In the genomic region with DNA sequence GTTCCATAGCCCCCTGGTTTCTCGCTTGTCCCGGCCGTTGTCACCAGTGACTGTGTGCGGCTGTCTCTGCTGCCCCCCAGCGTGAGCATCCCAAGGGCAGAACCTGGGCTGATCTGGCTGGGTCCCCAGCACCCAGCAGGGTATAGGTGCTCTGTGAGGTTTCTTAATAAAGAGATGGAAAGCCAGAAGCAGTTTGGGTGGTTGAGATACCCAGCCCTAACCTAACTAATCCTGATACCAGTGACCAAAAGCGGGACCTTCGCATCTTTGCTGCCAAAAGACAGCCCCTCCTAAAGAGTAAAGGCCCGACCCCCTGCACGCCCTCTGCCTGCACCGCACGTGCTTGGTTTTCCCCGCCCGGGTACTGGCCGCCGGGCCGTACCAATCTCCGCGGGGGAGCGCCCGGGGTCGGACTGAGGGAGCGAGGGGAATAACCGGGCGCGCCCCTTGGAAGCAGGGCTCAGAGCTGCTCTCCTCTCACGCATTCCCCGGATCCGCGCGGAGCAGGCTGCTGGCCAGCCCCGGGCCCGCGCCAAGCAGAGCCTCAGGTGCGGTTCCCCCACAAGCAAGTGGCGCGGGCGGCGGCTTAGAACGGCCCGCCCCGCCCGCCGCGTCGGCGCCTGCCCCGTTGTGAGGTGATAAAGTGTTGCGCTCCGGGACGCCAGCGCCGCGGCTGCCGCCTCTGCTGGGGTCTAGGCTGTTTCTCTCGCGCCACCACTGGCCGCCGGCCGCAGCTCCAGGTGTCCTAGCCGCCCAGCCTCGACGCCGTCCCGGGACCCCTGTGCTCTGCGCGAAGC, we compare ENCODE assay signal across 1 cellular context.
TF ChIP-seq lines count a peak whose summit lies in the region.

A gene with protein sequence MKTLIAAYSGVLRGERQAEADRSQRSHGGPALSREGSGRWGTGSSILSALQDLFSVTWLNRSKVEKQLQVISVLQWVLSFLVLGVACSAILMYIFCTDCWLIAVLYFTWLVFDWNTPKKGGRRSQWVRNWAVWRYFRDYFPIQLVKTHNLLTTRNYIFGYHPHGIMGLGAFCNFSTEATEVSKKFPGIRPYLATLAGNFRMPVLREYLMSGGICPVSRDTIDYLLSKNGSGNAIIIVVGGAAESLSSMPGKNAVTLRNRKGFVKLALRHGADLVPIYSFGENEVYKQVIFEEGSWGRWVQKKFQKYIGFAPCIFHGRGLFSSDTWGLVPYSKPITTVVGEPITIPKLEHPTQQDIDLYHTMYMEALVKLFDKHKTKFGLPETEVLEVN (plus strand): TSS at position 667 of the 797 bp plus-strand sequence. CDS start 214 bp downstream, outside the sequence.

TF ChIP-seq in HepG2, 621 proteins besides CTCF, POLR2A, EP300 and RAD21 (continued from another document and continues in another):
- TF ChIP-seq, protein P1, sequence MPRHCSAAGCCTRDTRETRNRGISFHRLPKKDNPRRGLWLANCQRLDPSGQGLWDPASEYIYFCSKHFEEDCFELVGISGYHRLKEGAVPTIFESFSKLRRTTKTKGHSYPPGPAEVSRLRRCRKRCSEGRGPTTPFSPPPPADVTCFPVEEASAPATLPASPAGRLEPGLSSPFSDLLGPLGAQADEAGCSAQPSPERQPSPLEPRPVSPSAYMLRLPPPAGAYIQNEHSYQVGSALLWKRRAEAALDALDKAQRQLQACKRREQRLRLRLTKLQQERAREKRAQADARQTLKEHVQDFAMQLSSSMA (CRISPR knock-in tag; IDR thresholded peaks at IDR 0.05), result peak; percentile 82; the same call in 1 of the 2 replicates
- TF ChIP-seq TCF12 (IDR thresholded peaks at IDR 0.05) (no peak), TCF12 (CRISPR knock-in tag; IDR thresholded peaks at IDR 0.05) (0 out of 2 replicates have a peak, but pooled peaks have one; percentile 48), RBM39 (IDR thresholded peaks at IDR 0.05; ENCODE audit: low read depth, low read length, poor library complexity, severe bottlenecking) (peak; percentile 66), SAFB2 (CRISPR knock-in tag; IDR thresholded peaks at IDR 0.05; ENCODE audit: borderline replicate concordance, low read depth) (peak; percentile 31; the same call in 1 of the 2 replicates), SOX13 (IDR thresholded peaks at IDR 0.05) (no peak), SOX13 (CRISPR knock-in tag; conservative IDR thresholded peaks at IDR 0.05 in 1 of 2, IDR thresholded peaks at IDR 0.05 in 1 of 2) (peak in 1 of 2 experiments; percentile 3; a peak in 1 of 4 replicates), ATF7 (IDR thresholded peaks at IDR 0.05) (peak; percentile 82), ATF7 (CRISPR knock-in tag; IDR thresholded peaks at IDR 0.05) (no peak), HOXA3 (CRISPR knock-in tag; IDR thresholded peaks at IDR 0.05) (peak; percentile 63; the same call in 1 of the 2 replicates), GLI4 (CRISPR knock-in tag; IDR thresholded peaks at IDR 0.05; ENCODE audit: borderline replicate concordance) (peak; percentile 92; the same call in 1 of the 2 replicates), PAF1 (CRISPR knock-in tag; IDR thresholded peaks at IDR 0.05) (no peak), ZNF329 (CRISPR knock-in tag; IDR thresholded peaks at IDR 0.05; ENCODE audit: low read depth) (0 out of 2 replicates have a peak, but pooled peaks have one; percentile 56), TRIM24 (CRISPR knock-in tag; IDR thresholded peaks at IDR 0.05) (no peak), TCF7 (IDR thresholded peaks at IDR 0.05; ENCODE audit: low read depth) (no peak), XBP1 (CRISPR knock-in tag; IDR thresholded peaks at IDR 0.05) (no peak), ETV5 (CRISPR knock-in tag; IDR thresholded peaks at IDR 0.05; ENCODE audit: borderline replicate concordance) (no peak), ZNF160 (CRISPR knock-in tag; IDR thresholded peaks at IDR 0.05) (peak; percentile 80), ZNF670 (CRISPR knock-in tag; IDR thresholded peaks at IDR 0.05; ENCODE audit: borderline replicate concordance) (peak; percentile 62; the same call in 1 of the 2 replicates), DNMT3B (CRISPR knock-in tag; conservative IDR thresholded peaks at IDR 0.05) (no peak), CHD4 (IDR thresholded peaks at IDR 0.05; ENCODE audit: borderline replicate concordance, low read length) (peak; percentile 78; the same call in 1 of the 2 replicates), ZNF569 (CRISPR knock-in tag; IDR thresholded peaks at IDR 0.05; ENCODE audit: borderline replicate concordance) (0 out of 2 replicates have a peak, but pooled peaks have one; percentile 31), MYC (CRISPR knock-in tag; IDR thresholded peaks at IDR 0.05; ENCODE audit: borderline replicate concordance) (peak; percentile 97), KLF15 (CRISPR knock-in tag; IDR thresholded peaks at IDR 0.05; ENCODE audit: borderline replicate concordance) (0 out of 2 replicates have a peak, but pooled peaks have one; percentile 65), ZNF335 (CRISPR knock-in tag; IDR thresholded peaks at IDR 0.05) (no peak; the same call in 1 of the 2 replicates), TBX3 (IDR thresholded peaks at IDR 0.05; ENCODE audit: borderline replicate concordance) (peak; percentile 83; the same call in 1 of the 2 replicates), ZNF543 (CRISPR knock-in tag; IDR thresholded peaks at IDR 0.05) (peak; percentile 84), HOXA5 (CRISPR knock-in tag; IDR thresholded peaks at IDR 0.05) (peak; percentile 95), ZNF143 (CRISPR knock-in tag; IDR thresholded peaks at IDR 0.05) (0 out of 2 replicates have a peak, but pooled peaks have one; percentile 37), MXD4 (CRISPR knock-in tag; IDR thresholded peaks at IDR 0.05) (0 out of 2 replicates have a peak, but pooled peaks have one; percentile 83), ZSCAN20 (CRISPR knock-in tag; IDR thresholded peaks at IDR 0.05; ENCODE audit: borderline replicate concordance) (0 out of 2 replicates have a peak, but pooled peaks have one; percentile 62), ZNF20 (CRISPR knock-in tag; IDR thresholded peaks at IDR 0.05) (no peak), ZNF737 (CRISPR knock-in tag; IDR thresholded peaks at IDR 0.05; ENCODE audit: borderline replicate concordance) (no peak; the same call in 1 of the 2 replicates), ZIK1 (CRISPR knock-in tag; IDR thresholded peaks at IDR 0.05; ENCODE audit: borderline replicate concordance, low read depth) (no peak), NKX3-1 (CRISPR knock-in tag; IDR thresholded peaks at IDR 0.05) (peak; percentile 96), ZNF264 (CRISPR knock-in tag; IDR thresholded peaks at IDR 0.05) (peak; percentile 78), ZNF253 (CRISPR knock-in tag; IDR thresholded peaks at IDR 0.05; ENCODE audit: borderline replicate concordance) (no peak)
- TF ChIP-seq, protein P2, sequence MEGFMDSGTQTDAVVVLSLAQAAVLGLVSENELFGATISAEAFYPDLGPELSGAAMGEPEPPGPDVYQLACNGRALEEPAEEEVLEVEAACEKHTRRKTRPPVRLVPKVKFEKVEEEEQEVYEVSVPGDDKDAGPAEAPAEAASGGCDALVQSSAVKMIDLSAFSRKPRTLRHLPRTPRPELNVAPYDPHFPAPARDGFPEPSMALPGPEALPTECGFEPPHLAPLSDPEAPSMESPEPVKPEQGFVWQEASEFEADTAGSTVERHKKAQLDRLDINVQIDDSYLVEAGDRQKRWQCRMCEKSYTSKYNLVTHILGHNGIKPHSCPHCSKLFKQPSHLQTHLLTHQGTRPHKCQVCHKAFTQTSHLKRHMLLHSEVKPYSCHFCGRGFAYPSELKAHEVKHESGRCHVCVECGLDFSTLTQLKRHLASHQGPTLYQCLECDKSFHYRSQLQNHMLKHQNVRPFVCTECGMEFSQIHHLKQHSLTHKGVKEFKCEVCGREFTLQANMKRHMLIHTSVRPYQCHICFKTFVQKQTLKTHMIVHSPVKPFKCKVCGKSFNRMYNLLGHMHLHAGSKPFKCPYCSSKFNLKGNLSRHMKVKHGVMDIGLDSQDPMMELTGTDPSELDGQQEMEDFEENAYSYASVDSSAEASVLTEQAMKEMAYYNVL (CRISPR knock-in tag; IDR thresholded peaks at IDR 0.05; ENCODE audit: borderline replicate concordance), result peak; percentile 24; the same call in 1 of the 2 replicates
- TF ChIP-seq, protein P3, sequence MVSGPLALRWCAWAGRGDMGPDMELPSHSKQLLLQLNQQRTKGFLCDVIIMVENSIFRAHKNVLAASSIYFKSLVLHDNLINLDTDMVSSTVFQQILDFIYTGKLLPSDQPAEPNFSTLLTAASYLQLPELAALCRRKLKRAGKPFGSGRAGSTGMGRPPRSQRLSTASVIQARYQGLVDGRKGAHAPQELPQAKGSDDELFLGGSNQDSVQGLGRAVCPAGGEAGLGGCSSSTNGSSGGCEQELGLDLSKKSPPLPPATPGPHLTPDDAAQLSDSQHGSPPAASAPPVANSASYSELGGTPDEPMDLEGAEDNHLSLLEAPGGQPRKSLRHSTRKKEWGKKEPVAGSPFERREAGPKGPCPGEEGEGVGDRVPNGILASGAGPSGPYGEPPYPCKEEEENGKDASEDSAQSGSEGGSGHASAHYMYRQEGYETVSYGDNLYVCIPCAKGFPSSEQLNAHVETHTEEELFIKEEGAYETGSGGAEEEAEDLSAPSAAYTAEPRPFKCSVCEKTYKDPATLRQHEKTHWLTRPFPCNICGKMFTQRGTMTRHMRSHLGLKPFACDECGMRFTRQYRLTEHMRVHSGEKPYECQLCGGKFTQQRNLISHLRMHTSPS (CRISPR knock-in tag; IDR thresholded peaks at IDR 0.05; ENCODE audit: low read depth), result peak; percentile 26; the same call in 1 of the 2 replicates
- TF ChIP-seq, protein P4, sequence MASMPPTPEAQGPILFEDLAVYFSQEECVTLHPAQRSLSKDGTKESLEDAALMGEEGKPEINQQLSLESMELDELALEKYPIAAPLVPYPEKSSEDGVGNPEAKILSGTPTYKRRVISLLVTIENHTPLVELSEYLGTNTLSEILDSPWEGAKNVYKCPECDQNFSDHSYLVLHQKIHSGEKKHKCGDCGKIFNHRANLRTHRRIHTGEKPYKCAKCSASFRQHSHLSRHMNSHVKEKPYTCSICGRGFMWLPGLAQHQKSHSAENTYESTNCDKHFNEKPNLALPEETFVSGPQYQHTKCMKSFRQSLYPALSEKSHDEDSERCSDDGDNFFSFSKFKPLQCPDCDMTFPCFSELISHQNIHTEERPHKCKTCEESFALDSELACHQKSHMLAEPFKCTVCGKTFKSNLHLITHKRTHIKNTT (CRISPR knock-in tag; IDR thresholded peaks at IDR 0.05), result no peak
- TF ChIP-seq, protein P5, sequence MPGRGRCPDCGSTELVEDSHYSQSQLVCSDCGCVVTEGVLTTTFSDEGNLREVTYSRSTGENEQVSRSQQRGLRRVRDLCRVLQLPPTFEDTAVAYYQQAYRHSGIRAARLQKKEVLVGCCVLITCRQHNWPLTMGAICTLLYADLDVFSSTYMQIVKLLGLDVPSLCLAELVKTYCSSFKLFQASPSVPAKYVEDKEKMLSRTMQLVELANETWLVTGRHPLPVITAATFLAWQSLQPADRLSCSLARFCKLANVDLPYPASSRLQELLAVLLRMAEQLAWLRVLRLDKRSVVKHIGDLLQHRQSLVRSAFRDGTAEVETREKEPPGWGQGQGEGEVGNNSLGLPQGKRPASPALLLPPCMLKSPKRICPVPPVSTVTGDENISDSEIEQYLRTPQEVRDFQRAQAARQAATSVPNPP (CRISPR knock-in tag; IDR thresholded peaks at IDR 0.05), result peak; percentile 97
- TF ChIP-seq, protein P6, sequence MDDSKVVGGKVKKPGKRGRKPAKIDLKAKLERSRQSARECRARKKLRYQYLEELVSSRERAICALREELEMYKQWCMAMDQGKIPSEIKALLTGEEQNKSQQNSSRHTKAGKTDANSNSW (CRISPR knock-in tag; IDR thresholded peaks at IDR 0.05; ENCODE audit: borderline replicate concordance), result peak; percentile 84; the same call in 1 of the 2 replicates
- TF ChIP-seq, protein P7, sequence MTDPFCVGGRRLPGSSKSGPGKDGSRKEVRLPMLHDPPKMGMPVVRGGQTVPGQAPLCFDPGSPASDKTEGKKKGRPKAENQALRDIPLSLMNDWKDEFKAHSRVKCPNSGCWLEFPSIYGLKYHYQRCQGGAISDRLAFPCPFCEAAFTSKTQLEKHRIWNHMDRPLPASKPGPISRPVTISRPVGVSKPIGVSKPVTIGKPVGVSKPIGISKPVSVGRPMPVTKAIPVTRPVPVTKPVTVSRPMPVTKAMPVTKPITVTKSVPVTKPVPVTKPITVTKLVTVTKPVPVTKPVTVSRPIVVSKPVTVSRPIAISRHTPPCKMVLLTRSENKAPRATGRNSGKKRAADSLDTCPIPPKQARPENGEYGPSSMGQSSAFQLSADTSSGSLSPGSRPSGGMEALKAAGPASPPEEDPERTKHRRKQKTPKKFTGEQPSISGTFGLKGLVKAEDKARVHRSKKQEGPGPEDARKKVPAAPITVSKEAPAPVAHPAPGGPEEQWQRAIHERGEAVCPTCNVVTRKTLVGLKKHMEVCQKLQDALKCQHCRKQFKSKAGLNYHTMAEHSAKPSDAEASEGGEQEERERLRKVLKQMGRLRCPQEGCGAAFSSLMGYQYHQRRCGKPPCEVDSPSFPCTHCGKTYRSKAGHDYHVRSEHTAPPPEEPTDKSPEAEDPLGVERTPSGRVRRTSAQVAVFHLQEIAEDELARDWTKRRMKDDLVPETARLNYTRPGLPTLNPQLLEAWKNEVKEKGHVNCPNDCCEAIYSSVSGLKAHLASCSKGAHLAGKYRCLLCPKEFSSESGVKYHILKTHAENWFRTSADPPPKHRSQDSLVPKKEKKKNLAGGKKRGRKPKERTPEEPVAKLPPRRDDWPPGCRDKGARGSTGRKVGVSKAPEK (CRISPR knock-in tag; IDR thresholded peaks at IDR 0.05; ENCODE audit: borderline replicate concordance), result no peak
- TF ChIP-seq, protein P8, sequence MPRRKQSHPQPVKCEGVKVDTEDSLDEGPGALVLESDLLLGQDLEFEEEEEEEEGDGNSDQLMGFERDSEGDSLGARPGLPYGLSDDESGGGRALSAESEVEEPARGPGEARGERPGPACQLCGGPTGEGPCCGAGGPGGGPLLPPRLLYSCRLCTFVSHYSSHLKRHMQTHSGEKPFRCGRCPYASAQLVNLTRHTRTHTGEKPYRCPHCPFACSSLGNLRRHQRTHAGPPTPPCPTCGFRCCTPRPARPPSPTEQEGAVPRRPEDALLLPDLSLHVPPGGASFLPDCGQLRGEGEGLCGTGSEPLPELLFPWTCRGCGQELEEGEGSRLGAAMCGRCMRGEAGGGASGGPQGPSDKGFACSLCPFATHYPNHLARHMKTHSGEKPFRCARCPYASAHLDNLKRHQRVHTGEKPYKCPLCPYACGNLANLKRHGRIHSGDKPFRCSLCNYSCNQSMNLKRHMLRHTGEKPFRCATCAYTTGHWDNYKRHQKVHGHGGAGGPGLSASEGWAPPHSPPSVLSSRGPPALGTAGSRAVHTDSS (CRISPR knock-in tag; conservative IDR thresholded peaks at IDR 0.05), result no peak
- TF ChIP-seq, protein P9, sequence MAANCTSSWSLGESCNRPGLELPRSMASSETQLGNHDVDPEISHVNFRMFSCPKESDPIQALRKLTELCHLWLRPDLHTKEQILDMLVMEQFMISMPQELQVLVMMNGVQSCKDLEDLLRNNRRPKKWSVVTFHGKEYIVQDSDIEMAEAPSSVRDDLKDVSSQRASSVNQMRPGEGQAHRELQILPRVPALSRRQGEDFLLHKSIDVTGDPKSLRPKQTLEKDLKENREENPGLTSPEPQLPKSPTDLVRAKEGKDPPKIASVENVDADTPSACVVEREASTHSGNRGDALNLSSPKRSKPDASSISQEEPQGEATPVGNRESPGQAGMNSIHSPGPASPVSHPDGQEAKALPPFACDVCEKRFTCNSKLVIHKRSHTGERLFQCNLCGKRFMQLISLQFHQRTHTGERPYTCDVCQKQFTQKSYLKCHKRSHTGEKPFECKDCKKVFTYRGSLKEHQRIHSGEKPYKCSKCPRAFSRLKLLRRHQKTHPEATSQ (CRISPR knock-in tag; IDR thresholded peaks at IDR 0.05; ENCODE audit: borderline replicate concordance), result 0 out of 2 replicates have a peak, but pooled peaks have one; percentile 48
